Comparison of ENCODE assay signal across 15 cellular contexts in the genomic region with DNA sequence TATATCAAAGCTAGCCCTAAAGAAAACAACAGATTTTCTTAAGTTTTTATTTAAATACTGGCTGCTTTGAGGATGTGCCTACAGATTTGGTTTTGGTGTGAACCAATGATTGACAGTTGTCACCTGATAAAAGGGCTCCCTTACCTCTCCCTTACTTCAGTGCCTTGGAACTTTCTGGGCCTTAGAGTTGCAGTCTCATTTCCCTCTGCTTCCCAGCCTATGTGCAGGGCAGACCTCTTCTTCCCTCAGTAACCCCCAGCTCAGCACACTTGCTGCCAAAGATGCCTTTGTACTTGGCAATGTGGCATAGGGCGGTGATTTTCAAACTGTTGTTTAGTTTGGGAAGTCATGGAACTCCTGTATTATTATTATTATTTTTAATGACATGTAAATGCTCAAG. TPM values are rescaled to one million over a fixed set of nuclear protein-coding genes. Genes with fewer than 3 reads are reported as not detected.
DNase-seq lines count a peak whose midpoint lies in the region; ATAC-seq, FAIRE-seq and TF ChIP-seq lines count a peak whose summit lies in the region.
"Had no signal": no experiment of that assay in that cellular context is flagged by ENCODE, and none has a peak within 500 bp of the region (broad histone marks: within the 10 kb centered on the region; RNA-seq: fewer than 3 reads in every experiment).

No MANE protein-coding gene starts in this region.

- H3K27ac ChIP-seq in CD8-positive, alpha-beta memory T cell (ENCODE audit: low read depth, low read length): peak overlapping the region; percentile 59
- no peak overlapping the region for H3K27ac ChIP-seq in endodermal cell (ENCODE audit: low read depth, low read length)
- H3K27ac ChIP-seq in gastrocnemius medialis: peak overlapping the region in 3 of 4 donors; percentile 32 to 60 (median 45)
- no peak overlapping the region for H3K27ac ChIP-seq in pancreas
- H3K27ac ChIP-seq: 22Rv1 had no signal

- WGBS in endodermal cell (ENCODE audit: insufficient coverage in 1 of 2, insufficient read length in 1 of 2), 2 experiments: no CpG with 5 or more reads among the region's 1 CpG
- 94 to 97% methylated on average over 1 of the region's 1 CpG for WGBS in pancreas, 2 donors

- CTCF ChIA-PET in CD8-positive, alpha-beta memory T cell (lab: Charles Lee): interaction anchor here (0.6 kb wide), 1 partner anchor 21 kb away, joined by 3 read pairs; no protein-coding TSS in a partner anchor

- H3K27ac Mint-ChIP-seq in CD8-positive, alpha-beta memory T cell: no peak overlapping the region
- H3K27ac Mint-ChIP-seq in endodermal cell: no peak overlapping the region
- H3K27ac Mint-ChIP-seq: H9 had no signal

- DNase-seq in Right ventricle myocardium superior (no peak), left cardiac atrium (no peak), endodermal cell (no peak), gastrocnemius medialis (no peak), posterior cingulate gyrus (no peak), pancreas (no peak)
- DNase-seq in CD8-positive, alpha-beta memory T cell: no peak
- DNase-seq: Calu3, DMS79, GOT3, H9 had no signal

- H3K9me3 ChIP-seq in CD8-positive, alpha-beta memory T cell (ENCODE audit: low read length): peaks cover 7% of the 10 kb centered on the region
- H3K9me3 ChIP-seq in endodermal cell (ENCODE audit: control insufficient read depth, low read length) (peaks cover 38% of the 10 kb centered on the region), gastrocnemius medialis (no peaks in the 10 kb centered on the region), pancreas (no peaks in the 10 kb centered on the region)

- no peak overlapping the region for H3K4me3 Mint-ChIP-seq in CD8-positive, alpha-beta memory T cell
- no peak overlapping the region for H3K4me3 Mint-ChIP-seq in endodermal cell
- H3K4me3 Mint-ChIP-seq: H9 had no signal

- peaks cover 53 to 84% (median 82%) of the 10 kb centered on the region in 3 donors for H3K4me1 Mint-ChIP-seq in CD8-positive, alpha-beta memory T cell
- H3K4me1 Mint-ChIP-seq in endodermal cell: peaks cover 49% of the 10 kb centered on the region

- H3K4me3 ChIP-seq in CD8-positive, alpha-beta memory T cell (ENCODE audit: low read length): no peak overlapping the region
- H3K4me3 ChIP-seq in endodermal cell (ENCODE audit: low read length): peak overlapping the region; percentile 66
- no peak overlapping the region for H3K4me3 ChIP-seq in gastrocnemius medialis
- H3K4me3 ChIP-seq in pancreas: no peak overlapping the region
- H3K4me3 ChIP-seq: GM12878 had no signal

- POLR2A ChIA-PET in CD8-positive, alpha-beta memory T cell (lab: Charles Lee): no interaction called here

- no peak overlapping the region for H3K9ac ChIP-seq in endodermal cell (ENCODE audit: extremely low read depth, low read length, poor library complexity, severe bottlenecking)

- no peaks in the 10 kb centered on the region for H3K36me3 ChIP-seq in CD8-positive, alpha-beta memory T cell (ENCODE audit: insufficient read depth, low read length)
- H3K36me3 ChIP-seq in endodermal cell (ENCODE audit: control insufficient read depth, insufficient read depth, low read length) (no peaks in the 10 kb centered on the region), gastrocnemius medialis (no peaks in the 10 kb centered on the region), pancreas (no peaks in the 10 kb centered on the region)

- H3K27me3 Mint-ChIP-seq in CD8-positive, alpha-beta memory T cell: peaks cover 0 to 2% of the 10 kb centered on the region in 2 donors
- H3K27me3 Mint-ChIP-seq in endodermal cell (ENCODE audit: insufficient read depth): no peaks in the 10 kb centered on the region

- TF ChIP-seq CTCF in endodermal cell (conservative IDR thresholded peaks at IDR 0.05) (no peak), gastrocnemius medialis (IDR thresholded peaks at IDR 0.05 in 4 of 5, conservative IDR thresholded peaks at IDR 0.05 in 1 of 5) (no peak), pancreas (IDR thresholded peaks at IDR 0.05) (no peak)

- peaks cover 16 to 36% (median 17%) of the 10 kb centered on the region in 3 donors for H3K36me3 Mint-ChIP-seq in CD8-positive, alpha-beta memory T cell
- H3K36me3 Mint-ChIP-seq in endodermal cell (ENCODE audit: low read depth): peaks cover 14% of the 10 kb centered on the region

- H3K4me1 ChIP-seq in CD8-positive, alpha-beta memory T cell (ENCODE audit: insufficient read depth, low read length): peaks cover 37% of the 10 kb centered on the region
- peaks cover 4% of the 10 kb centered on the region for H3K4me1 ChIP-seq in endodermal cell (ENCODE audit: control insufficient read depth, insufficient read depth, low read length)
- peaks cover 55% of the 10 kb centered on the region in 2 donors for H3K4me1 ChIP-seq in gastrocnemius medialis
- H3K4me1 ChIP-seq in pancreas: peaks cover 0 to 14% (median 2%) of the 10 kb centered on the region in 3 donors

- ATAC-seq in Right ventricle myocardium superior (ENCODE audit: poor library complexity) (peak; percentile 20), left cardiac atrium (no peak), gastrocnemius medialis (peak in 1 of 2 donors; percentile 62), pancreas (no peak), HG02588 (IDR thresholded peaks at IDR 0.05; ENCODE audit: unreplicated experiment) (no peak)
- ATAC-seq: GM12878 had no signal

- H3K27me3 ChIP-seq in CD8-positive, alpha-beta memory T cell (ENCODE audit: insufficient read depth, low read length, poor library complexity, severe bottlenecking): no peaks in the 10 kb centered on the region
- no peaks in the 10 kb centered on the region for H3K27me3 ChIP-seq in endodermal cell (ENCODE audit: control insufficient read depth, insufficient read depth, low read length, poor library complexity, severe bottlenecking)
- H3K27me3 ChIP-seq in gastrocnemius medialis: no peaks in the 10 kb centered on the region
- H3K27me3 ChIP-seq in pancreas: no peaks in the 10 kb centered on the region

- H3K9me3 Mint-ChIP-seq in CD8-positive, alpha-beta memory T cell: peaks cover 6 to 34% (median 25%) of the 10 kb centered on the region in 5 donors
- peaks cover 30% of the 10 kb centered on the region for H3K9me3 Mint-ChIP-seq in endodermal cell

- intact Hi-C loops in Right ventricle myocardium superior (cut with DNase I) (no loop called here), left cardiac atrium (cut with DNase I) (no loop called here), gastrocnemius medialis (cut with DNase I; ENCODE audit: low total_unique reads) (no loop called here), posterior cingulate gyrus (cut with DNase I) (no loop called here), pancreas (cut with DNase I) (no loop called here)

- TF ChIP-seq POLR2A in gastrocnemius medialis (IDR thresholded peaks at IDR 0.05): no peak

- FAIRE-seq in pancreas (lab: Jason Lieb, UNC): no peak
- FAIRE-seq: GM12878, GM18507 had no signal

- in situ Hi-C loops in gastrocnemius medialis (cut with MboI; ENCODE audit: low sequenced_read_pairs in 4 of 4): no loop called here

RNA-seq across cellular contexts. Expression of a gene that starts 54.1 kb away (rescaled TPM):
- total RNA-seq in Right ventricle myocardium superior (92.7 TPM), left cardiac atrium (10 to 100 TPM; 59.3 to 76.5 TPM), endodermal cell (10 to 100 TPM; 60.5 to 65.9 TPM), gastrocnemius medialis (10 to 100 TPM; 23.9 to 68.1 (median 39.5) TPM), pancreas (10 to 100 TPM; 24.7 to 41.7 (median 29.9) TPM)
- 10 to 100 TPM; 58.4 to 65.2 TPM for total RNA-seq in CD8-positive, alpha-beta memory T cell
- polyA plus RNA-seq in CD8-positive, alpha-beta memory T cell: 15.1 TPM
- 47.6 TPM for polyA plus RNA-seq in endodermal cell (2013, experiment 1 of 2)
- 44.6 TPM for polyA plus RNA-seq in endodermal cell (2013, experiment 2 of 2)
- polyA plus RNA-seq in pancreas: 10 to 100 TPM; 10.6 to 14.9 TPM

Comparison
In these comparisons a context has a peak if more than half of its experiments do, and no peak if none do; other contexts are left out.
1. H3K27ac ChIP-seq: peak in CD8-positive, alpha-beta memory T cell (single experiment) and gastrocnemius medialis (3 of 4); none in endodermal cell (single experiment) and pancreas (0 of 4).